ENCODE assay signal across 1 cellular context in genomic region chr7:24573008-24573553, GRCh38.
TF ChIP-seq lines count a peak whose summit lies in the region.

A gene with protein sequence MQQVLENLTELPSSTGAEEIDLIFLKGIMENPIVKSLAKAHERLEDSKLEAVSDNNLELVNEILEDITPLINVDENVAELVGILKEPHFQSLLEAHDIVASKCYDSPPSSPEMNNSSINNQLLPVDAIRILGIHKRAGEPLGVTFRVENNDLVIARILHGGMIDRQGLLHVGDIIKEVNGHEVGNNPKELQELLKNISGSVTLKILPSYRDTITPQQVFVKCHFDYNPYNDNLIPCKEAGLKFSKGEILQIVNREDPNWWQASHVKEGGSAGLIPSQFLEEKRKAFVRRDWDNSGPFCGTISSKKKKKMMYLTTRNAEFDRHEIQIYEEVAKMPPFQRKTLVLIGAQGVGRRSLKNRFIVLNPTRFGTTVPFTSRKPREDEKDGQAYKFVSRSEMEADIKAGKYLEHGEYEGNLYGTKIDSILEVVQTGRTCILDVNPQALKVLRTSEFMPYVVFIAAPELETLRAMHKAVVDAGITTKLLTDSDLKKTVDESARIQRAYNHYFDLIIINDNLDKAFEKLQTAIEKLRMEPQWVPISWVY (plus strand): TSS chr7:24573452. CDS start chr7:24623668, 50,216 bp downstream.

TF ChIP-seq in K562, 482 proteins besides CTCF, POLR2A, EP300 and RAD21 (continued from another document):
- no peak for TF ChIP-seq ZNF407 (IDR thresholded peaks at IDR 0.05; ENCODE audit: low read depth)
- TF ChIP-seq, protein P1, sequence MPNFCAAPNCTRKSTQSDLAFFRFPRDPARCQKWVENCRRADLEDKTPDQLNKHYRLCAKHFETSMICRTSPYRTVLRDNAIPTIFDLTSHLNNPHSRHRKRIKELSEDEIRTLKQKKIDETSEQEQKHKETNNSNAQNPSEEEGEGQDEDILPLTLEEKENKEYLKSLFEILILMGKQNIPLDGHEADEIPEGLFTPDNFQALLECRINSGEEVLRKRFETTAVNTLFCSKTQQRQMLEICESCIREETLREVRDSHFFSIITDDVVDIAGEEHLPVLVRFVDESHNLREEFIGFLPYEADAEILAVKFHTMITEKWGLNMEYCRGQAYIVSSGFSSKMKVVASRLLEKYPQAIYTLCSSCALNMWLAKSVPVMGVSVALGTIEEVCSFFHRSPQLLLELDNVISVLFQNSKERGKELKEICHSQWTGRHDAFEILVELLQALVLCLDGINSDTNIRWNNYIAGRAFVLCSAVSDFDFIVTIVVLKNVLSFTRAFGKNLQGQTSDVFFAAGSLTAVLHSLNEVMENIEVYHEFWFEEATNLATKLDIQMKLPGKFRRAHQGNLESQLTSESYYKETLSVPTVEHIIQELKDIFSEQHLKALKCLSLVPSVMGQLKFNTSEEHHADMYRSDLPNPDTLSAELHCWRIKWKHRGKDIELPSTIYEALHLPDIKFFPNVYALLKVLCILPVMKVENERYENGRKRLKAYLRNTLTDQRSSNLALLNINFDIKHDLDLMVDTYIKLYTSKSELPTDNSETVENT (CRISPR knock-in tag; IDR thresholded peaks at IDR 0.05): 0 out of 2 replicates have a peak, but pooled peaks have one; percentile 57
